7 cellular contexts compared by ENCODE assay signal in the genomic region with DNA sequence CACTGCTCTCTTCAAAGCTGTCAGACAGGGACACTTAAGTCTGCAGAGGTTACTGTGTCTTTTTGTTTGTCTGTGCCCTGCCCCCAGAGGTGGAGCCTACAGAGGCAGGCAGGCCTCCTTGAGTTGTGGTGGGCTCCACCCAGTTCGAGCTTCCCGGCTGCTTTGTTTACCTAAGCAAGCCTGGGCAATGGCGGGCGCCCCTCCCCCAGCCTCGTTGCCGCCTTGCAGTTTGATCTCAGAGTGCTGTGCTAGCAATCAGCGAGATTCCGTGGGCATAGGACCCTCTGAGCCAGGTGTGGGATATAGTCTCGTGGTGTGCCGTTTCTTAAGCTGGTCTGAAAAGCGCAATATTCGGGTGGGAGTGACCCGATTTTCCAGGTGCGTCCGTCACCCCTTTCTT. TPM values are rescaled to one million over a fixed set of nuclear protein-coding genes. Genes with fewer than 3 reads are reported as not detected.
DNase-seq lines count a peak whose midpoint lies in the region; ATAC-seq, FAIRE-seq and TF ChIP-seq lines count a peak whose summit lies in the region.
"Not testable (repeated sequence)": the region's sequence is repeated elsewhere in the genome, so short reads cannot be mapped to it uniquely, and the experiment has no call there.

No MANE protein-coding gene starts in this region.

- not testable (repeated sequence) for FAIRE-seq in bronchial epithelial cell (lab: Jason Lieb, UNC)

- H3K27ac Mint-ChIP-seq in activated B cell treated with CpG ODN at 0.5 μM for 24 hours; activated T-helper 1 cell treated with anti-CD3 and anti-CD28 coated beads, Interleukin-12 subunit alpha, Interleukin-12 subunit beta, Interleukin-2, Interleukin-4 antibody, amounts not matched to agents 30 ng/mL and 10 ng/mL and 1 ng/mL, durations not matched to agents 14 hours and 24 hours and 36 hours; mesothelial cell of epicardium: not testable (repeated sequence)
- peak overlapping the region; percentile 98 for H3K27ac Mint-ChIP-seq in glutamatergic neuron (ENCODE audit: unreplicated experiment)

- H3K4me1 ChIP-seq in HEK293 (ENCODE audit: control insufficient read depth, insufficient read depth, low read length) = peaks cover 16% of the 10 kb centered on the region
- H3K4me1 ChIP-seq in spleen = peaks cover 3 to 31% (median 8%) of the 10 kb centered on the region in 6 donors

- not testable (repeated sequence) for H3K27me3 ChIP-seq in bronchial epithelial cell (ENCODE audit: control insufficient read depth, insufficient read depth, low read length); spleen (replicated peaks in 1 of 7)

- CTCF ChIA-PET in HEK293 (lab: Yijun Ruan, JAX) = interaction anchor here (1.2 to 1.3 kb wide), 2 partner anchors 36 to 117 kb away, joined by 3 read pairs; a partner anchor contains a TSS
- CTCF ChIA-PET in activated B cell treated with CpG ODN at 0.5 μM for 24 hours (lab: Charles Lee) = not testable (repeated sequence)

- POLR2A ChIA-PET in HEK293 (lab: Yijun Ruan, JAX) (interaction anchor here (0.8 kb wide), 1 partner anchor 85 kb away, joined by 6 read pairs; a partner anchor contains a TSS), activated B cell treated with CpG ODN at 0.5 μM for 24 hours (lab: Charles Lee) (interaction anchor here (0.6 to 1.6 kb wide), 3 partner anchors 86 to 349 kb away, joined by 3 to 7 read pairs (median 5); a partner anchor contains a TSS)

- H3K9me3 ChIP-seq in HEK293 (ENCODE audit: control insufficient read depth, insufficient read depth, low read depth, low read length); spleen: not testable (repeated sequence)

- not testable (repeated sequence) for H3K27me3 Mint-ChIP-seq in activated B cell treated with CpG ODN at 0.5 μM for 24 hours; activated T-helper 1 cell treated with anti-CD3 and anti-CD28 coated beads, Interleukin-12 subunit alpha, Interleukin-12 subunit beta, Interleukin-2, Interleukin-4 antibody, amounts not matched to agents 30 ng/mL and 10 ng/mL and 1 ng/mL, durations not matched to agents 14 hours and 24 hours and 36 hours (ENCODE audit: insufficient read depth); glutamatergic neuron (ENCODE audit: unreplicated experiment); mesothelial cell of epicardium (ENCODE audit: low read depth)

- 7 to 35% (median 27%) methylated on average over 3 to 7 of the region's 15 CpGs; no CpG with 5 or more reads in 2 of the 5 donors for WGBS in spleen, 5 donors

- H3K27ac ChIP-seq in HEK293 (ENCODE audit: extremely low read depth, low read depth, low read length) (peak overlapping the region; percentile 70), spleen (peak overlapping the region in 5 of 8 donors; percentile 67 to 85 (median 73))

- intact Hi-C loops in activated B cell treated with CpG ODN at 0.5 μM for 24 hours (cut with micrococcal nuclease); activated T-helper 1 cell treated with anti-CD3 and anti-CD28 coated beads, Interleukin-12 subunit alpha, Interleukin-12 subunit beta, Interleukin-2, Interleukin-4 antibody, amounts not matched to agents 30 ng/mL and 10 ng/mL and 1 ng/mL, durations not matched to agents 14 hours and 24 hours and 36 hours (cut with micrococcal nuclease); spleen (cut with DNase I; ENCODE audit: low total_unique reads): not testable (repeated sequence)

- H3K4me1 Mint-ChIP-seq in activated B cell treated with CpG ODN at 0.5 μM for 24 hours; glutamatergic neuron (ENCODE audit: low read depth, unreplicated experiment); mesothelial cell of epicardium: not testable (repeated sequence)
- H3K4me1 Mint-ChIP-seq in activated T-helper 1 cell treated with anti-CD3 and anti-CD28 coated beads, Interleukin-12 subunit alpha, Interleukin-12 subunit beta, Interleukin-2, Interleukin-4 antibody, amounts not matched to agents 30 ng/mL and 10 ng/mL and 1 ng/mL, durations not matched to agents 14 hours and 24 hours and 36 hours (ENCODE audit: low read depth) = peaks cover 10% of the 10 kb centered on the region

- not testable (repeated sequence) for H3K36me3 ChIP-seq in HEK293 (ENCODE audit: control insufficient read depth in 2 of 2, insufficient read depth in 1 of 2, low read length in 2 of 2); bronchial epithelial cell (ENCODE audit: control insufficient read depth, insufficient read depth, low read length)
- H3K36me3 ChIP-seq in spleen = peaks cover 0 to 22% (median 3%) of the 10 kb centered on the region in 6 donors

- H3K4me3 Mint-ChIP-seq in activated B cell treated with CpG ODN at 0.5 μM for 24 hours (peak overlapping the region; percentile 84), glutamatergic neuron (ENCODE audit: unreplicated experiment) (peak overlapping the region; percentile 93), mesothelial cell of epicardium (peak overlapping the region; percentile 82)
- H3K4me3 Mint-ChIP-seq in activated T-helper 1 cell treated with anti-CD3 and anti-CD28 coated beads, Interleukin-12 subunit alpha, Interleukin-12 subunit beta, Interleukin-2, Interleukin-4 antibody, amounts not matched to agents 30 ng/mL and 10 ng/mL and 1 ng/mL, durations not matched to agents 14 hours and 24 hours and 36 hours = peak overlapping the region; percentile 87

- peak overlapping the region; percentile 34 for H3K4me3 ChIP-seq in HEK293 (ENCODE audit: low read depth, low read length)
- H3K4me3 ChIP-seq in bronchial epithelial cell (ENCODE audit: low read depth, low read length) = peak overlapping the region; percentile 22
- H3K4me3 ChIP-seq in spleen = peak overlapping the region in 4 of 8 donors; percentile 30 to 60 (median 35)

- not testable (repeated sequence) for H3K9me3 Mint-ChIP-seq in activated B cell treated with CpG ODN at 0.5 μM for 24 hours; activated T-helper 1 cell treated with anti-CD3 and anti-CD28 coated beads, Interleukin-12 subunit alpha, Interleukin-12 subunit beta, Interleukin-2, Interleukin-4 antibody, amounts not matched to agents 30 ng/mL and 10 ng/mL and 1 ng/mL, durations not matched to agents 14 hours and 24 hours and 36 hours; glutamatergic neuron (ENCODE audit: unreplicated experiment); mesothelial cell of epicardium

- H3K36me3 Mint-ChIP-seq in activated B cell treated with CpG ODN at 0.5 μM for 24 hours (ENCODE audit: low read depth) = peaks cover 13% of the 10 kb centered on the region
- H3K36me3 Mint-ChIP-seq in activated T-helper 1 cell treated with anti-CD3 and anti-CD28 coated beads, Interleukin-12 subunit alpha, Interleukin-12 subunit beta, Interleukin-2, Interleukin-4 antibody, amounts not matched to agents 30 ng/mL and 10 ng/mL and 1 ng/mL, durations not matched to agents 14 hours and 24 hours and 36 hours (ENCODE audit: low read depth); glutamatergic neuron (ENCODE audit: unreplicated experiment); mesothelial cell of epicardium: not testable (repeated sequence)

- ATAC-seq in activated B cell treated with CpG ODN at 0.5 μM for 24 hours (ENCODE audit: low read depth) = not testable (repeated sequence)

- not testable (repeated sequence) for TF ChIP-seq POLR2A in spleen (IDR thresholded peaks at IDR 0.05)

- not testable (repeated sequence) for DNase-seq in activated B cell treated with CpG ODN at 0.5 μM for 24 hours; activated T-helper 1 cell treated with anti-CD3 and anti-CD28 coated beads, Interleukin-12 subunit alpha, Interleukin-12 subunit beta, Interleukin-2, Interleukin-4 antibody, amounts not matched to agents 30 ng/mL and 10 ng/mL and 1 ng/mL, durations not matched to agents 14 hours and 24 hours and 36 hours (ENCODE audit: low spot score); bronchial epithelial cell (ENCODE audit: low read depth); mesothelial cell of epicardium (ENCODE audit: low spot score in 2 of 2, unreplicated experiment in 2 of 2); spleen
- peak; percentile 19 for DNase-seq in glutamatergic neuron

- not testable (repeated sequence) for TF ChIP-seq CTCF in HEK293 (tag by site-specific recombination; IDR thresholded peaks at IDR 0.05); activated B cell treated with CpG ODN at 0.5 μM for 24 hours (IDR thresholded peaks at IDR 0.05); bronchial epithelial cell (IDR thresholded peaks at IDR 0.05; ENCODE audit: insufficient read depth, low read length, severe bottlenecking); glutamatergic neuron (IDR thresholded peaks at IDR 0.05; ENCODE audit: partially characterized antibody, unreplicated experiment); mesothelial cell of epicardium (IDR thresholded peaks at IDR 0.05; ENCODE audit: unreplicated experiment); spleen (IDR thresholded peaks at IDR 0.05 in 8 of 11, conservative IDR thresholded peaks at IDR 0.05 in 3 of 11)

TF ChIP-seq in HEK293, 187 proteins besides CTCF, POLR2A, EP300 and RAD21:
- TF ChIP-seq GLIS2 (tag by site-specific recombination; IDR thresholded peaks at IDR 0.05) (peak; percentile 28; the same call in 1 of the 2 replicates), FEZF1 (tag by site-specific recombination; IDR thresholded peaks at IDR 0.05) (peak; percentile 41; the same call in 1 of the 2 replicates), GLIS1 (tag by site-specific recombination; IDR thresholded peaks at IDR 0.05) (peak; percentile 45; the same call in 1 of the 2 replicates)

RNA-seq across cellular contexts. Expression of a gene that starts 36.5 kb away (rescaled TPM):
- total RNA-seq in activated B cell treated with CpG ODN at 0.5 μM for 24 hours = 0.10 and 0.13 TPM in 2 replicates
- not detected in 2 replicates for total RNA-seq in activated T-helper 1 cell treated with anti-CD3 and anti-CD28 coated beads, Interleukin-12 subunit alpha, Interleukin-12 subunit beta, Interleukin-2, Interleukin-4 antibody, amounts not matched to agents 30 ng/mL and 10 ng/mL and 1 ng/mL, durations not matched to agents 14 hours and 24 hours and 36 hours
- total RNA-seq in bronchial epithelial cell = under 0.01 and 2.7 TPM in 2 replicates
- total RNA-seq in glutamatergic neuron (ENCODE audit: unreplicated experiment) = 11.1 TPM
- total RNA-seq in mesothelial cell of epicardium = 0.96 to 2.1 TPM (median 1.4 TPM) in 3 replicates
- total RNA-seq in spleen = 100 to 1,000 TPM; 114 to 287 (median 142) TPM
- polyA plus RNA-seq in spleen = 10 to 100 TPM in 2 of 3 donors, 1 to 10 TPM in 1; 4.0 to 36.0 (median 13.7) TPM
